ENCODE assay signal across 29 cellular contexts in the genomic region with DNA sequence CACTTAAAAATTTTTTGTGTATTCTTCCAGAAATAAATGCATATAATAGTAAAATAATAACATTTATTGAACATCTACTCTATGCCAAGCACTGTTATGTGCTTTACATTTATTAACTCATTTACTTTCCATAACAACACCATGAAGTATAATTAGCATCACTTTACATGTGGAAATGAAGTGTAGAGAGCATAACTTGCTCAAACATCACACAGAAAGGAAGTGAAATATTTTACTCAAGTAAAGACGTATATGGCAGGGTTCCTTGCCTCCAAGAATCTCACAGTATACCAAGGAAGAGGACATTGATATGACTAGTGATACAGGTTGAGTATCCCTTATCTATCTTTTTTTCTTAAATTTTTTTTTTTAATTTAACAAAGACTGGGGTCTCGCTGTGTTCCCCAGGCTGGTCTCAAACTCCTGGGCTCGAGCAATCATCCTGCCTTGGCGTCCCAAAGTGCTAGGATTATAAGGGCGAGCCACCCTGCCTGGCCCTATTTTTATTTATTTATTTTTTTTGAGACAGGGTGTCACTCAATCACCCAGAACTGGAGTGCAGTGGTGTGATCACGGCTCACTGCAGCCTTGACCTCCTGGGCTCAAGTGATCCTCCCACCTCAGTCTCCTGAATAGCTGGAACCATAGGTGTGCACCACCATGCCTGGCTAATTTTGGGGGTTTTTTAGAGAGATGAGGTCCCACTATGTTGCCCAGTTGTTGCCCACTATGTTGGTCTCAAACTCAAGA. TPM values are rescaled to one million over a fixed set of nuclear protein-coding genes. Genes with fewer than 3 reads are reported as not detected.
A peak's percentile ranks its signal among the peaks of the same experiment; 100 is the strongest.
DNase-seq lines count a peak whose midpoint lies in the region; ATAC-seq and TF ChIP-seq lines count a peak whose summit lies in the region.
"Had no signal": no experiment of that assay in that cellular context is flagged by ENCODE, and none has a peak within 500 bp of the region (broad histone marks: within the 10 kb centered on the region; RNA-seq: fewer than 3 reads in every experiment).

No MANE protein-coding gene starts in this region.

- no peaks in the 10 kb centered on the region for H3K27me3 ChIP-seq in Karpas-422 (ENCODE audit: low read length)
- H3K27me3 ChIP-seq: BE2C, neural progenitor cell, Peyer's patch had no signal

- DNase-seq in CD1c-positive myeloid dendritic cell (ENCODE audit: extremely low spot score) (peak; percentile 62), Karpas-422 (peak; percentile 65), activated B cell treated with CpG ODN at 0.5 μM for 24 hours (no peak), naive B cell (no peak), HCEC 1CT (no peak), NCI-H187 treated with DMSO at 0.1 percent for 48 hours (lab: John Stamatoyannopoulos, UW) (no peak)
- DNase-seq in activated CD8-positive, alpha-beta memory T cell treated with anti-CD3 and anti-CD28 coated beads, Interleukin-2, amount 50 U/mL, for 48 hours: no peak
- DNase-seq: activated CD4-positive, alpha-beta T cell treated with anti-CD3 and anti-CD28 coated beads for 48 hours; activated gamma-delta T cell treated with Interleukin-2 at 50 U/mL for 16 hours; activated naive CD8-positive, alpha-beta T cell treated with anti-CD3 and anti-CD28 coated beads, Interleukin-2, amount 10 ng/mL, durations not matched to agents 7 days and 5 days; activated T-cell treated with anti-CD3 and anti-CD28 coated beads, Interleukin-2, amount 50 U/mL, for 24 hours; BE2C; DMS 273 treated with DMSO at 0.1 percent for 48 hours; effector CD8-positive, alpha-beta T cell; EL; H9; hypothalamus; mammary epithelial cell; NCI-H1105 treated with DMSO at 0.1 percent for 48 hours; NCI-H1930; NCI-H524 treated with DMSO at 0.1 percent for 48 hours; SHP77 treated with DMSO at 0.1 percent for 48 hours; small intestine had no signal

- H3K9me2 ChIP-seq in Karpas-422 (replicated peaks; ENCODE audit: insufficient read depth, low read length): no peaks in the 10 kb centered on the region

- peaks cover 37% of the 10 kb centered on the region for H3K4me1 ChIP-seq in Karpas-422 (ENCODE audit: low read length)
- H3K4me1 ChIP-seq: parathyroid adenoma had no signal

- H3K27ac ChIP-seq in Karpas-422 (ENCODE audit: low read length): peak overlapping the region; percentile 54; the same call in 1 of the 2 replicates
- H3K27ac ChIP-seq: neural progenitor cell, parathyroid adenoma, Peyer's patch, thoracic aorta, VCaP had no signal

- H3K4me3 ChIP-seq in Karpas-422 (ENCODE audit: low read length): peak overlapping the region; percentile 44; the same call in 1 of the 2 replicates
- H3K4me3 ChIP-seq: neural progenitor cell, Peyer's patch, thoracic aorta had no signal

- H3K9me3 Mint-ChIP-seq in activated B cell treated with CpG ODN at 0.5 μM for 24 hours (no peaks in the 10 kb centered on the region), naive B cell (no peaks in the 10 kb centered on the region)
- H3K9me3 Mint-ChIP-seq: activated naive CD8-positive, alpha-beta T cell treated with anti-CD3 and anti-CD28 coated beads, Interleukin-2, amount 10 ng/mL, durations not matched to agents 7 days and 5 days; activated T-cell treated with anti-CD3 and anti-CD28 coated beads, Interleukin-2, amount 50 U/mL, for 24 hours; H9; neural progenitor cell; stimulated activated naive CD8-positive, alpha-beta T cell treated with anti-CD3 and anti-CD28 coated beads, Interleukin-15, Interleukin-2, amounts not matched to agents 100 ng/mL and 50 ng/mL, for 24 hours had no signal

- H3K4me1 Mint-ChIP-seq in activated B cell treated with CpG ODN at 0.5 μM for 24 hours (peaks cover 67% of the 10 kb centered on the region), naive B cell (peaks cover 41 to 76% (median 48%) of the 10 kb centered on the region in 3 donors)

- H2AFZ ChIP-seq in Karpas-422 (ENCODE audit: low read length): peak overlapping the region; percentile 41; the same call in 1 of the 2 replicates
- H2AFZ ChIP-seq: neural progenitor cell, parathyroid adenoma had no signal

- H3K27me3 Mint-ChIP-seq in activated B cell treated with CpG ODN at 0.5 μM for 24 hours (no peaks in the 10 kb centered on the region), naive B cell (no peaks in the 10 kb centered on the region)
- H3K27me3 Mint-ChIP-seq: activated T-cell treated with anti-CD3 and anti-CD28 coated beads, Interleukin-2, amount 50 U/mL, for 24 hours; stimulated activated naive CD8-positive, alpha-beta T cell treated with anti-CD3 and anti-CD28 coated beads, Interleukin-15, Interleukin-2, amounts not matched to agents 100 ng/mL and 50 ng/mL, for 24 hours had no signal

- H3K27ac Mint-ChIP-seq in activated B cell treated with CpG ODN at 0.5 μM for 24 hours: no peak overlapping the region
- peak overlapping the region in 4 of 6 donors; percentile 41 to 86 (median 60) for H3K27ac Mint-ChIP-seq in naive B cell
- H3K27ac Mint-ChIP-seq: activated naive CD8-positive, alpha-beta T cell treated with anti-CD3 and anti-CD28 coated beads, Interleukin-2, amount 10 ng/mL, durations not matched to agents 7 days and 5 days; activated T-cell treated with anti-CD3 and anti-CD28 coated beads, Interleukin-2, amount 50 U/mL, for 24 hours; H9; neural progenitor cell; stimulated activated naive CD8-positive, alpha-beta T cell treated with anti-CD3 and anti-CD28 coated beads, Interleukin-15, Interleukin-2, amounts not matched to agents 100 ng/mL and 50 ng/mL, for 24 hours had no signal

- H3K9me3 ChIP-seq in Karpas-422 (ENCODE audit: low read length): no peaks in the 10 kb centered on the region
- H3K9me3 ChIP-seq: BE2C, Peyer's patch, thoracic aorta had no signal

- no peak for TF ChIP-seq CTCF in activated B cell treated with CpG ODN at 0.5 μM for 24 hours (IDR thresholded peaks at IDR 0.05)

- H3K36me3 ChIP-seq in Karpas-422 (ENCODE audit: insufficient read depth, low read length): no peaks in the 10 kb centered on the region
- H3K36me3 ChIP-seq: BE2C, neural progenitor cell, Peyer's patch, thoracic aorta had no signal

- peak overlapping the region; percentile 73 for H3K4me2 ChIP-seq in Karpas-422 (ENCODE audit: low read depth, low read length, poor library complexity, severe bottlenecking)
- H3K4me2 ChIP-seq: neural progenitor cell had no signal

- POLR2A ChIA-PET in activated B cell treated with CpG ODN at 0.5 μM for 24 hours (lab: Charles Lee): interaction anchor here (0.6 to 0.7 kb wide), 2 partner anchors 44 to 294 kb away, joined by 3 to 8 read pairs; no protein-coding TSS in a partner anchor

- CTCF ChIA-PET in activated B cell treated with CpG ODN at 0.5 μM for 24 hours (lab: Charles Lee): no interaction called here

- H3K4me3 Mint-ChIP-seq in activated B cell treated with CpG ODN at 0.5 μM for 24 hours (peak overlapping the region; percentile 4), naive B cell (peak overlapping the region in 7 of 8 donors; percentile 25 to 75 (median 67))
- H3K4me3 Mint-ChIP-seq: activated naive CD8-positive, alpha-beta T cell treated with anti-CD3 and anti-CD28 coated beads, Interleukin-2, amount 10 ng/mL, durations not matched to agents 7 days and 5 days; activated T-cell treated with anti-CD3 and anti-CD28 coated beads, Interleukin-2, amount 50 U/mL, for 24 hours; H9; neural progenitor cell; stimulated activated naive CD8-positive, alpha-beta T cell treated with anti-CD3 and anti-CD28 coated beads, Interleukin-15, Interleukin-2, amounts not matched to agents 100 ng/mL and 50 ng/mL, for 24 hours had no signal

- no peaks in the 10 kb centered on the region for H3K79me2 ChIP-seq in Karpas-422 (ENCODE audit: low read length)
- H3K79me2 ChIP-seq: parathyroid adenoma had no signal

- intact Hi-C loops in activated B cell treated with CpG ODN at 0.5 μM for 24 hours (cut with micrococcal nuclease): no loop called here

- H3K9ac ChIP-seq in Karpas-422 (ENCODE audit: low read length): peak overlapping the region; percentile 24; the same call in 1 of the 2 replicates
- H3K9ac ChIP-seq: neural progenitor cell, parathyroid adenoma had no signal

- peak; percentile 16 for ATAC-seq in activated B cell treated with CpG ODN at 0.5 μM for 24 hours (ENCODE audit: low read depth)
- peak; percentile 7 to 24 for ATAC-seq in naive B cell (ENCODE audit: low read depth in 2 of 2)

- H4K20me1 ChIP-seq in Karpas-422 (ENCODE audit: insufficient read depth, low read depth, low read length): no peaks in the 10 kb centered on the region

- H3K36me3 Mint-ChIP-seq in activated B cell treated with CpG ODN at 0.5 μM for 24 hours (ENCODE audit: low read depth) (no peaks in the 10 kb centered on the region), naive B cell (no peaks in the 10 kb centered on the region)
- H3K36me3 Mint-ChIP-seq: activated naive CD8-positive, alpha-beta T cell treated with anti-CD3 and anti-CD28 coated beads, Interleukin-2, amount 10 ng/mL, durations not matched to agents 7 days and 5 days; neural progenitor cell had no signal

RNA-seq across cellular contexts. Expression of a gene that starts 7.7 kb away (rescaled TPM):
- total RNA-seq in Karpas-422 (2014; rRNA removed; shearing (Covaris generic); ENCODE audit: low replicate concordance): 49.1 and 87.4 TPM in 2 replicates
- total RNA-seq in activated B cell treated with CpG ODN at 0.5 μM for 24 hours: 98.2 and 99.8 TPM in 2 replicates
- 100 to 1,000 TPM in 1 of 6 donors, 10 to 100 TPM in 5; 76.7 to 108 (median 92.1) TPM for polyA plus RNA-seq in naive B cell (ENCODE audit: low read depth in 6 of 6)

Comparison
In these comparisons a context has a peak if more than half of its experiments do, and no peak if none do; other contexts are left out.
1. DNase-seq: peak in CD1c-positive myeloid dendritic cell (single experiment) and Karpas-422 (single experiment); none in activated B cell treated with CpG ODN at 0.5 μM for 24 hours (single experiment), naive B cell (single experiment), activated CD8-positive, alpha-beta memory T cell treated with anti-CD3 and anti-CD28 coated beads, Interleukin-2, amount 50 U/mL, for 48 hours (single experiment), HCEC 1CT (single experiment) and NCI-H187 treated with DMSO at 0.1 percent for 48 hours (single experiment).